In the genomic region with DNA sequence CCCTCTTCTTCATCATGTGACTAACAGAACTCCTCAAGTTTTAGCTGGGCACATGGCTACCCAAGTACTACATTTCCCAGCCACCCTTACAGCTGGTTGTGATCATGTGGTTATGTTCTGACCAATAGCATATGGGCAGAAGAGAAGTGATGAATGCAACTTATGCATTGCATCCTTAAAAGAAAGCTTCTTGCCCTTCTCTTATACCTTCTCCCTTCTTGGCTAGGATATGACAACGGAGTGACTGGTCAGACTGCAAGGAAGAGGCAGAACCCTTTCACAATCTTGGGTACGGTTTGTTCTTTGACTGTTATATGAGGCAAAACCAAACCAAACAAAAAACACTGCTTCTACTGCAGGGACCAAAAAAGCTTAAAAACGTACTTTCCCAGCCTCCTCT, we compare ENCODE assay signal across 11 cellular contexts.
DNase-seq lines count a peak whose midpoint lies in the region; ATAC-seq and TF ChIP-seq lines count a peak whose summit lies in the region.
"Had no signal": no experiment of that assay in that cellular context is flagged by ENCODE, and none has a peak within 500 bp of the region (broad histone marks: within the 10 kb centered on the region; RNA-seq: fewer than 3 reads in every experiment).

No MANE protein-coding gene starts in this region.

- H3K27me3 ChIP-seq in GM23248 (replicated peaks; ENCODE audit: insufficient read depth) (no peaks in the 10 kb centered on the region), skeletal muscle satellite cell (ENCODE audit: control insufficient read depth, insufficient read depth, low read length) (no peaks in the 10 kb centered on the region), tibial artery (peaks cover 0 to 19% of the 10 kb centered on the region in 2 donors)

- H4K20me1 ChIP-seq in GM23248 (ENCODE audit: insufficient read depth): no peaks in the 10 kb centered on the region

- H3K27ac ChIP-seq in GM23248: peak overlapping the region; percentile 61
- no peak overlapping the region for H3K27ac ChIP-seq in tibial artery

- H3K4me1 ChIP-seq in GM23248 (ENCODE audit: insufficient read depth) (peaks cover 15% of the 10 kb centered on the region), skeletal muscle satellite cell (ENCODE audit: control insufficient read depth, insufficient read depth, low read length) (peaks cover 24% of the 10 kb centered on the region), tibial artery (peaks cover 0 to 9% (median 3%) of the 10 kb centered on the region in 4 donors)

- H3K79me2 ChIP-seq in GM23248 (ENCODE audit: insufficient read depth): no peaks in the 10 kb centered on the region

- H3K36me3 ChIP-seq in GM23248 (ENCODE audit: low read depth) (no peaks in the 10 kb centered on the region), skeletal muscle satellite cell (ENCODE audit: insufficient read depth, low read length) (no peaks in the 10 kb centered on the region), tibial artery (no peaks in the 10 kb centered on the region)
- H3K36me3 ChIP-seq: HAP-1 had no signal

- no peaks in the 10 kb centered on the region for H3K9me2 ChIP-seq in GM23248 (ENCODE audit: insufficient read depth)

- intact Hi-C loops in tibial artery (cut with DNase I; ENCODE audit: low total_unique reads): loop anchor here (5.0 kb wide), 1 partner anchor 653 kb away; no protein-coding TSS in a partner anchor

- H3K9ac ChIP-seq in GM23248: peak overlapping the region; percentile 26; the same call in 1 of the 2 replicates
- H3K9ac ChIP-seq in skeletal muscle satellite cell (ENCODE audit: low read depth, low read length): peak overlapping the region; percentile 28

- H3K4me3 ChIP-seq in GM23248 (no peak overlapping the region), epithelial cell of esophagus (ENCODE audit: low read length) (no peak overlapping the region), skeletal muscle satellite cell (ENCODE audit: low read length) (no peak overlapping the region), tibial artery (no peak overlapping the region)
- H3K4me3 ChIP-seq: HAP-1 had no signal

- in situ Hi-C loops in GM23248 (cut with MboI): loop anchor here (10.0 to 25.0 kb wide), 3 partner anchors 656 to 893 kb away; no protein-coding TSS in a partner anchor

- H3F3A ChIP-seq in GM23248 (ENCODE audit: insufficient read depth): peaks cover 10% of the 10 kb centered on the region; the same call in 1 of the 2 replicates

- peak overlapping the region; percentile 46 for H2AFZ ChIP-seq in GM23248

- H3K4me2 ChIP-seq in GM23248 (ENCODE audit: unreplicated experiment) (peak overlapping the region; percentile 21), skeletal muscle satellite cell (ENCODE audit: low read length) (peak overlapping the region; percentile 49)

- 29 to 36% methylated on average over 3 of the region's 3 CpGs for WGBS in GM23248 (ENCODE audit: low coverage in 1 of 2, low lambda C conversion rate in 2 of 2, missing lambda C conversion rate in 2 of 2), 2 experiments

- ATAC-seq in HG03442 (IDR thresholded peaks at IDR 0.05; ENCODE audit: unreplicated experiment): no peak

- no peak for TF ChIP-seq CTCF in epithelial cell of esophagus (IDR thresholded peaks at IDR 0.05; ENCODE audit: insufficient read depth, low read depth, low read length, missing control alignments)
- TF ChIP-seq CTCF in tibial artery (IDR thresholded peaks at IDR 0.05): no peak

- H3K9me3 ChIP-seq in GM23248 (ENCODE audit: low read depth) (no peaks in the 10 kb centered on the region), skeletal muscle satellite cell (replicated peaks; ENCODE audit: low read length) (no peaks in the 10 kb centered on the region), tibial artery (no peaks in the 10 kb centered on the region)
- H3K9me3 ChIP-seq: HAP-1 had no signal

- DNase-seq in GM23248 (peak; percentile 58), M059J (ENCODE audit: low read depth) (peak; percentile 39), epithelial cell of esophagus (ENCODE audit: low read depth) (peak; percentile 54), tibial artery (no peak), NCI-H2081 treated with DMSO at 0.1 percent for 48 hours (lab: John Stamatoyannopoulos, UW) (no peak)
- DNase-seq: activated T-cell treated with anti-CD3 and anti-CD28 coated beads, Interleukin-2, amount 50 U/mL, for 4 hours; KG1; SHP77 treated with DMSO at 0.1 percent for 48 hours had no signal

Comparison
In these comparisons a context has a peak if more than half of its experiments do, and no peak if none do; other contexts are left out.
1. DNase-seq: peak in GM23248 (single experiment), M059J (single experiment) and epithelial cell of esophagus (single experiment); none in tibial artery (0 of 2) and NCI-H2081 treated with DMSO at 0.1 percent for 48 hours (single experiment).